8 cellular contexts compared by ENCODE assay signal in the genomic region with DNA sequence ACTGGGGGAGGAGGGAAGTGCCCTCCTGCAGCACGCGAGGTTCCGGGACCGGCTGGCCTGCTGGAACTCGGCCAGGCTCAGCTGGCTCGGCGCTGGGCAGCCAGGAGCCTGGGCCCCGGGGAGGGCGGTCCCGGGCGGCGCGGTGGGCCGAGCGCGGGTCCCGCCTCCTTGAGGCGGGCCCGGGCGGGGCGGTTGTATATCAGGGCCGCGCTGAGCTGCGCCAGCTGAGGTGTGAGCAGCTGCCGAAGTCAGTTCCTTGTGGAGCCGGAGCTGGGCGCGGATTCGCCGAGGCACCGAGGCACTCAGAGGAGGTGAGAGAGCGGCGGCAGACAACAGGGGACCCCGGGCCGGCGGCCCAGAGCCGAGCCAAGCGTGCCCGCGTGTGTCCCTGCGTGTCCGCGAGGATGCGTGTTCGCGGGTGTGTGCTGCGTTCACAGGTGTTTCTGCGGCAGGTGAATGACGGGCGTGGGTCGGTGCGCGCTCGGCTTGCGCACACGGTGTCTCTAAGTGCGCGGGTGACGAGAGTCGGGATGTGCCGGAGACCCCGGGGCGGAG. TPM values are rescaled to one million over a fixed set of nuclear protein-coding genes. Genes with fewer than 3 reads are reported as not detected.
DNase-seq lines count a peak whose midpoint lies in the region; ATAC-seq and TF ChIP-seq lines count a peak whose summit lies in the region.

Gene CDKN1A, plus strand, starts transcription at position 227 of the 555 bp plus-strand sequence. CDS start 5,388 bp downstream, outside the sequence.

- no peak for TF ChIP-seq CTCF in 22Rv1 (IDR thresholded peaks at IDR 0.05)
- no peak for TF ChIP-seq CTCF in kidney epithelial cell (IDR thresholded peaks at IDR 0.05; ENCODE audit: insufficient read depth, low read length, poor library complexity, severe bottlenecking)

- H3K27me3 ChIP-seq in kidney epithelial cell (ENCODE audit: control insufficient read depth, insufficient read depth, low read length): no peaks in the 10 kb centered on the region

- peak; percentile 94 for DNase-seq in NCI-H345 (lab: John Stamatoyannopoulos, UW)
- peak; percentile 77 for DNase-seq in activated CD4-positive, CD25-positive, alpha-beta regulatory T cell treated with anti-CD3 and anti-CD28 coated beads, Interleukin-2, amount 50 U/mL, for 72 hours
- peak; percentile 47 for DNase-seq in cerebellum (ENCODE audit: low spot score)
- peak; percentile 69 for DNase-seq in kidney epithelial cell (ENCODE audit: low read depth)
- DNase-seq in stimulated activated CD4-positive, alpha-beta T cell treated with anti-CD3 and anti-CD28 coated beads, Interleukin-15, amount 100 ng/mL, for 24 hours: peak; percentile 85

- no peaks in the 10 kb centered on the region for H3K36me3 ChIP-seq in kidney epithelial cell (ENCODE audit: control insufficient read depth, insufficient read depth, low read length)

- peak within 1 kb of the TSS; percentile 88 for H3K27ac ChIP-seq in 22Rv1

- ATAC-seq in GM18858 (IDR thresholded peaks at IDR 0.05; ENCODE audit: unreplicated experiment) (peak; percentile 31), HG03175 (IDR thresholded peaks at IDR 0.05; ENCODE audit: unreplicated experiment) (peak; percentile 57)

- H3K4me3 ChIP-seq in kidney epithelial cell (ENCODE audit: low read depth, low read length): peak within 1 kb of the TSS; percentile 90

RNA-seq across cellular contexts. Expression of gene CDKN1A, which starts in this region (rescaled TPM):
- 2.2 TPM for total RNA-seq in cerebellum
- total RNA-seq in kidney epithelial cell: 1,168 and 1,214 TPM in 2 replicates

Comparison
In these comparisons a context has a peak if more than half of its experiments do, and no peak if none do; other contexts are left out.
1. Peak in every context shown above with its lines: DNase-seq, ATAC-seq, H3K4me3 ChIP-seq and H3K27ac ChIP-seq.
2. RNA of gene CDKN1A (total RNA-seq): 1,168 to 1,214 TPM in kidney epithelial cell; 2.2 TPM in cerebellum (single experiment); every median in the first group is over 100 times any median in the second.